In the genomic region with DNA sequence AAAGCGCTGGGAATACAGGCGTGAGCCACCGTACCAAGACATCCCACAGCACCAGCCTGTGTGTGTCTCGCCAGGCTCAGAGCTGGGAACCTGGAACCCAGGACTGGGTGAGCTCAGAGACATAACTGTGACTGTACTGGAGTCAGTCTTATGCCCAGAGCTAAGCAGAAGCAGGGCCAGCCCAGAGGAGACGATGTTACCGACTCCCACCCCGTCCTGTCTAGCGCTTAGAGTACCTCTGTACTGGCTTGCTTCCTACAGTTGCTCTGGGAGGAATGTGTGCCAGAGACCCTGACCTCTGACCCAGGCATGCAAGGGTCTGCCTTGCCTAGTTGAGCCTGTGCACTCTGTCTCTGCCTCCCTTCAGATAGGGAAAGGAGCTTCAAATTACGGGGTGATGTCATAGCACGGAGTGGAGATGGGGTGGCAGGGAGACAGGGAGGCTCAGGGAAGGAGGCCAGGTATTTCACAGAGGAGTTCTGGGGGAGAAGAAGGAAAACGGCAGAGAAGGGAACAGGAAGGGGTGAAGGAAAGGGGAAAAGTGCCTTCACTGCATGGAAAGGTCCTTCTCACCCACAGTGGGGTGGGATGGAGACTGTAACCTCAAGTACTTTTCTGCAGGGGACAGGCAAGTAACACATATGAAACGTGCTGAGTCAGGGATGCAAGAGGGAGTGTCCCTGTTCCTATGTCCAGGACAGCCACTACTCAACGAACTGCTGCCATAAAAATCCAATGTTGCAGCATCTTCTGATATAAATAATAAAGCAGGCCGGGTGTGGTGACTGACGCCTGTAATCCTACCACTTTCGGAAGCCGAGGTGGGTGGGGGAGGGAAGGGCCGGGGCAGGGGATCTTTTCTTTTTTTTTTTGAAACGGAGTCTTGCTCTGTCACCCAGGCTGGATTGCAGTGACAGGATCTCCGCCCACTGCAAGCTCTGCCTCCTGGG, we compare ENCODE assay signal across 1 cellular context.
TF ChIP-seq lines count a peak whose summit lies in the region.

No MANE protein-coding gene starts in this region.

TF ChIP-seq in HepG2, 621 proteins besides CTCF, POLR2A, EP300 and RAD21 (continues in another document):
- TF ChIP-seq ZBTB20 (CRISPR knock-in tag; IDR thresholded peaks at IDR 0.05; ENCODE audit: borderline replicate concordance, low read depth) (no peak), ZNF44 (CRISPR knock-in tag; IDR thresholded peaks at IDR 0.05) (no peak), ZNF589 (CRISPR knock-in tag; conservative IDR thresholded peaks at IDR 0.05) (no peak), BATF2 (CRISPR knock-in tag; IDR thresholded peaks at IDR 0.05) (no peak), ZNF883 (CRISPR knock-in tag; IDR thresholded peaks at IDR 0.05; ENCODE audit: not compliant biosample characterization) (no peak), ZNF256 (CRISPR knock-in tag; conservative IDR thresholded peaks at IDR 0.05) (no peak; the same call in 1 of the 2 replicates), ISL2 (CRISPR knock-in tag; IDR thresholded peaks at IDR 0.05) (peak; percentile 39; the same call in 1 of the 2 replicates), TFDP1 (CRISPR knock-in tag; IDR thresholded peaks at IDR 0.05; ENCODE audit: borderline replicate concordance) (0 out of 2 replicates have a peak, but pooled peaks have one; percentile 26), ADNP (CRISPR knock-in tag; IDR thresholded peaks at IDR 0.05) (no peak), AKNA (CRISPR knock-in tag; IDR thresholded peaks at IDR 0.05; ENCODE audit: borderline replicate concordance) (no peak), MIXL1 (CRISPR knock-in tag; IDR thresholded peaks at IDR 0.05) (no peak), POGK (CRISPR knock-in tag; conservative IDR thresholded peaks at IDR 0.05) (peak; percentile 57; the same call in 1 of the 2 replicates), PTBP1 (IDR thresholded peaks at IDR 0.05; ENCODE audit: low read depth, low read length, poor library complexity, severe bottlenecking) (no peak), JUN (CRISPR knock-in tag; IDR thresholded peaks at IDR 0.05) (0 out of 2 replicates have a peak, but pooled peaks have one; percentile 24), GRHL1 (CRISPR knock-in tag; conservative IDR thresholded peaks at IDR 0.05) (no peak)
- TF ChIP-seq, protein P1, sequence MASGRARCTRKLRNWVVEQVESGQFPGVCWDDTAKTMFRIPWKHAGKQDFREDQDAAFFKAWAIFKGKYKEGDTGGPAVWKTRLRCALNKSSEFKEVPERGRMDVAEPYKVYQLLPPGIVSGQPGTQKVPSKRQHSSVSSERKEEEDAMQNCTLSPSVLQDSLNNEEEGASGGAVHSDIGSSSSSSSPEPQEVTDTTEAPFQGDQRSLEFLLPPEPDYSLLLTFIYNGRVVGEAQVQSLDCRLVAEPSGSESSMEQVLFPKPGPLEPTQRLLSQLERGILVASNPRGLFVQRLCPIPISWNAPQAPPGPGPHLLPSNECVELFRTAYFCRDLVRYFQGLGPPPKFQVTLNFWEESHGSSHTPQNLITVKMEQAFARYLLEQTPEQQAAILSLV (CRISPR knock-in tag; IDR thresholded peaks at IDR 0.05; ENCODE audit: borderline replicate concordance), result peak; percentile 34; the same call in 1 of the 2 replicates
- TF ChIP-seq, protein P2, sequence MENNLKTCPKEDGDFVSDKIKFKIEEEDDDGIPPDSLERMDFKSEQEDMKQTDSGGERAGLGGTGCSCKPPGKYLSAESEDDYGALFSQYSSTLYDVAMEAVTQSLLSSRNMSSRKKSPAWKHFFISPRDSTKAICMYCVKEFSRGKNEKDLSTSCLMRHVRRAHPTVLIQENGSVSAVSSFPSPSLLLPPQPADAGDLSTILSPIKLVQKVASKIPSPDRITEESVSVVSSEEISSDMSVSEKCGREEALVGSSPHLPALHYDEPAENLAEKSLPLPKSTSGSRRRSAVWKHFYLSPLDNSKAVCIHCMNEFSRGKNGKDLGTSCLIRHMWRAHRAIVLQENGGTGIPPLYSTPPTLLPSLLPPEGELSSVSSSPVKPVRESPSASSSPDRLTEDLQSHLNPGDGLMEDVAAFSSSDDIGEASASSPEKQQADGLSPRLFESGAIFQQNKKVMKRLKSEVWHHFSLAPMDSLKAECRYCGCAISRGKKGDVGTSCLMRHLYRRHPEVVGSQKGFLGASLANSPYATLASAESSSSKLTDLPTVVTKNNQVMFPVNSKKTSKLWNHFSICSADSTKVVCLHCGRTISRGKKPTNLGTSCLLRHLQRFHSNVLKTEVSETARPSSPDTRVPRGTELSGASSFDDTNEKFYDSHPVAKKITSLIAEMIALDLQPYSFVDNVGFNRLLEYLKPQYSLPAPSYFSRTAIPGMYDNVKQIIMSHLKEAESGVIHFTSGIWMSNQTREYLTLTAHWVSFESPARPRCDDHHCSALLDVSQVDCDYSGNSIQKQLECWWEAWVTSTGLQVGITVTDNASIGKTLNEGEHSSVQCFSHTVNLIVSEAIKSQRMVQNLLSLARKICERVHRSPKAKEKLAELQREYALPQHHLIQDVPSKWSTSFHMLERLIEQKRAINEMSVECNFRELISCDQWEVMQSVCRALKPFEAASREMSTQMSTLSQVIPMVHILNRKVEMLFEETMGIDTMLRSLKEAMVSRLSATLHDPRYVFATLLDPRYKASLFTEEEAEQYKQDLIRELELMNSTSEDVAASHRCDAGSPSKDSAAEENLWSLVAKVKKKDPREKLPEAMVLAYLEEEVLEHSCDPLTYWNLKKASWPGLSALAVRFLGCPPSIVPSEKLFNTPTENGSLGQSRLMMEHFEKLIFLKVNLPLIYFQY (CRISPR knock-in tag; IDR thresholded peaks at IDR 0.05; ENCODE audit: borderline replicate concordance), result no peak
- TF ChIP-seq, protein P3, sequence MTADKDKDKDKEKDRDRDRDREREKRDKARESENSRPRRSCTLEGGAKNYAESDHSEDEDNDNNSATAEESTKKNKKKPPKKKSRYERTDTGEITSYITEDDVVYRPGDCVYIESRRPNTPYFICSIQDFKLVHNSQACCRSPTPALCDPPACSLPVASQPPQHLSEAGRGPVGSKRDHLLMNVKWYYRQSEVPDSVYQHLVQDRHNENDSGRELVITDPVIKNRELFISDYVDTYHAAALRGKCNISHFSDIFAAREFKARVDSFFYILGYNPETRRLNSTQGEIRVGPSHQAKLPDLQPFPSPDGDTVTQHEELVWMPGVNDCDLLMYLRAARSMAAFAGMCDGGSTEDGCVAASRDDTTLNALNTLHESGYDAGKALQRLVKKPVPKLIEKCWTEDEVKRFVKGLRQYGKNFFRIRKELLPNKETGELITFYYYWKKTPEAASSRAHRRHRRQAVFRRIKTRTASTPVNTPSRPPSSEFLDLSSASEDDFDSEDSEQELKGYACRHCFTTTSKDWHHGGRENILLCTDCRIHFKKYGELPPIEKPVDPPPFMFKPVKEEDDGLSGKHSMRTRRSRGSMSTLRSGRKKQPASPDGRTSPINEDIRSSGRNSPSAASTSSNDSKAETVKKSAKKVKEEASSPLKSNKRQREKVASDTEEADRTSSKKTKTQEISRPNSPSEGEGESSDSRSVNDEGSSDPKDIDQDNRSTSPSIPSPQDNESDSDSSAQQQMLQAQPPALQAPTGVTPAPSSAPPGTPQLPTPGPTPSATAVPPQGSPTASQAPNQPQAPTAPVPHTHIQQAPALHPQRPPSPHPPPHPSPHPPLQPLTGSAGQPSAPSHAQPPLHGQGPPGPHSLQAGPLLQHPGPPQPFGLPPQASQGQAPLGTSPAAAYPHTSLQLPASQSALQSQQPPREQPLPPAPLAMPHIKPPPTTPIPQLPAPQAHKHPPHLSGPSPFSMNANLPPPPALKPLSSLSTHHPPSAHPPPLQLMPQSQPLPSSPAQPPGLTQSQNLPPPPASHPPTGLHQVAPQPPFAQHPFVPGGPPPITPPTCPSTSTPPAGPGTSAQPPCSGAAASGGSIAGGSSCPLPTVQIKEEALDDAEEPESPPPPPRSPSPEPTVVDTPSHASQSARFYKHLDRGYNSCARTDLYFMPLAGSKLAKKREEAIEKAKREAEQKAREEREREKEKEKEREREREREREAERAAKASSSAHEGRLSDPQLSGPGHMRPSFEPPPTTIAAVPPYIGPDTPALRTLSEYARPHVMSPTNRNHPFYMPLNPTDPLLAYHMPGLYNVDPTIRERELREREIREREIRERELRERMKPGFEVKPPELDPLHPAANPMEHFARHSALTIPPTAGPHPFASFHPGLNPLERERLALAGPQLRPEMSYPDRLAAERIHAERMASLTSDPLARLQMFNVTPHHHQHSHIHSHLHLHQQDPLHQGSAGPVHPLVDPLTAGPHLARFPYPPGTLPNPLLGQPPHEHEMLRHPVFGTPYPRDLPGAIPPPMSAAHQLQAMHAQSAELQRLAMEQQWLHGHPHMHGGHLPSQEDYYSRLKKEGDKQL (CRISPR knock-in tag; IDR thresholded peaks at IDR 0.05; ENCODE audit: low read depth), result no peak
